13 cellular contexts compared by ENCODE assay signal in the genomic region with DNA sequence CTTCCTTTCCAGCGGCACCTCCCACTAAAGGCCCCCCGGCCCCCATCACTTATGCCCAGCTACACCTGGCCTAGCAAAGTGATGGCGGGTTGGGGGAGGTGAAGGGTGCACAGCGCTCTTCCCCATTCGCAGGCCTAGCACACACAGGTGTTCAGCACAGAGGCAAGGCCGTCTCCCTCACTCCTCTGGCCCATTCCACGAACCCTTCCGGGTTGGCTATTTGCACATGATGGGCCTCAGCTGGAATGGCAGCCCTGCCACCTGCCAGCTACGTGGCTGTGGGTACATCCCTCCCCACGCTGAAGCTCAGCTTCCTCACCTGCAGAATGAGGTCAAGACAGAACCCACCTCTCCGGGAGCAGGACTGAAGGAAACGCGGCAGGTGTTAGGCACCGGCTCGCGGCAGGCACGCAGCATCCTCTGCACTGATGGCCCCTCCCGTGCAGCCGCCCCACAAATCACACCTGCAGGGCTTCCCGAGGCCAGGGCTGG. TPM values are rescaled to one million over a fixed set of nuclear protein-coding genes. Genes with fewer than 3 reads are reported as not detected.
DNase-seq lines count a peak whose midpoint lies in the region; ATAC-seq and TF ChIP-seq lines count a peak whose summit lies in the region.
"Had no signal": no experiment of that assay in that cellular context is flagged by ENCODE, and none has a peak within 500 bp of the region (broad histone marks: within the 10 kb centered on the region; RNA-seq: fewer than 3 reads in every experiment).

No MANE protein-coding gene starts in this region.

- H3K4me3 ChIP-seq in DOHH2 (ENCODE audit: low read length) (peak overlapping the region; percentile 63), mucosa of rectum (ENCODE audit: low read length in 2 of 2) (no peak overlapping the region), ascending aorta (no peak overlapping the region)
- H3K4me3 ChIP-seq: sigmoid colon had no signal

- no peaks in the 10 kb centered on the region for H3K9me2 ChIP-seq in DOHH2 (replicated peaks; ENCODE audit: control insufficient read depth, low read length)
- H3K9me2 ChIP-seq: SK-N-SH had no signal

- peak overlapping the region in 1 of 2 donors; percentile 17 for H3K9ac ChIP-seq in mucosa of rectum (ENCODE audit: low read depth in 1 of 2, low read length in 2 of 2)
- H3K9ac ChIP-seq: SK-N-SH had no signal

- TF ChIP-seq CTCF in DOHH2 (IDR thresholded peaks at IDR 0.05; ENCODE audit: low read depth, low read length, poor library complexity, severe bottlenecking), result no peak
- no peak for TF ChIP-seq CTCF in ascending aorta (IDR thresholded peaks at IDR 0.05)

- H4K20me1 ChIP-seq in DOHH2 (ENCODE audit: control insufficient read depth, insufficient read depth, low read depth, low read length), result peaks cover 26% of the 10 kb centered on the region

- peak; percentile 11 for ATAC-seq in GM21423 (IDR thresholded peaks at IDR 0.05; ENCODE audit: unreplicated experiment)
- no peak for ATAC-seq in HG03025 (IDR thresholded peaks at IDR 0.05; ENCODE audit: low FRiP score, unreplicated experiment)

- H3K4me2 ChIP-seq in DOHH2 (ENCODE audit: low read length), result peak overlapping the region; percentile 88
- H3K4me2 ChIP-seq: SK-N-SH had no signal

- H3K27ac ChIP-seq in DOHH2 (ENCODE audit: low read depth, low read length), result peak overlapping the region; percentile 76
- H3K27ac ChIP-seq in mucosa of rectum (ENCODE audit: low read depth in 2 of 2, low read length in 2 of 2), result peak overlapping the region; percentile 53 to 68
- H3K27ac ChIP-seq in ascending aorta, result no peak overlapping the region

- peaks cover 7% of the 10 kb centered on the region; the same call in 1 of the 2 replicates for H3F3A ChIP-seq in DOHH2 (ENCODE audit: control insufficient read depth, insufficient read depth)

- H3K4me1 ChIP-seq in DOHH2 (ENCODE audit: control insufficient read depth, low read length) (peaks cover 58% of the 10 kb centered on the region), mucosa of rectum (ENCODE audit: control insufficient read depth in 2 of 2, insufficient read depth in 2 of 2, low read length in 2 of 2) (peaks cover 13 to 21% of the 10 kb centered on the region in 2 donors), ascending aorta (peaks cover 8 to 12% of the 10 kb centered on the region in 2 donors)

- no peaks in the 10 kb centered on the region for H3K9me3 ChIP-seq in DOHH2 (ENCODE audit: control insufficient read depth, insufficient read depth, low read length)
- no peaks in the 10 kb centered on the region for H3K9me3 ChIP-seq in mucosa of rectum (ENCODE audit: control insufficient read depth in 2 of 2, low read length in 2 of 2)
- no peaks in the 10 kb centered on the region for H3K9me3 ChIP-seq in ascending aorta
- H3K9me3 ChIP-seq: sigmoid colon, SK-N-SH had no signal

- intact Hi-C loops in ascending aorta (cut with DNase I), result no loop called here

- peaks cover 85% of the 10 kb centered on the region for H3K79me2 ChIP-seq in DOHH2 (ENCODE audit: control insufficient read depth, low read length)

- no peaks in the 10 kb centered on the region for H3K27me3 ChIP-seq in DOHH2 (ENCODE audit: control insufficient read depth, low read length)
- H3K27me3 ChIP-seq in mucosa of rectum (ENCODE audit: control insufficient read depth in 2 of 2, insufficient read depth in 2 of 2, low read length in 2 of 2), result no peaks in the 10 kb centered on the region
- no peaks in the 10 kb centered on the region for H3K27me3 ChIP-seq in ascending aorta
- H3K27me3 ChIP-seq: sigmoid colon had no signal

- DNase-seq in NCI-H146 (lab: John Stamatoyannopoulos, UW) (peak; percentile 43), ascending aorta (ENCODE audit: low spot score in 2 of 2) (no peak), GOT3 (lab: John Stamatoyannopoulos, UW) (no peak), hepatic stellate cell (ENCODE audit: low spot score) (no peak)
- DNase-seq: activated CD8-positive, alpha-beta memory T cell treated with anti-CD3 and anti-CD28 coated beads, Interleukin-2, amount 50 U/mL, for 4 hours; NCI-H1694 treated with DMSO at 0.1 percent for 48 hours; sigmoid colon; SK-N-SH had no signal

- H3K36me3 ChIP-seq in DOHH2 (ENCODE audit: control insufficient read depth, low read length), result peaks cover 49% of the 10 kb centered on the region
- H3K36me3 ChIP-seq in mucosa of rectum (ENCODE audit: control insufficient read depth in 2 of 2, insufficient read depth in 2 of 2, low read length in 2 of 2), result no peaks in the 10 kb centered on the region
- H3K36me3 ChIP-seq in ascending aorta, result peaks cover 0 to 7% of the 10 kb centered on the region in 2 donors

RNA-seq across cellular contexts. Expression of a gene that starts 4.8 kb away (rescaled TPM):
- 60.0 TPM for total RNA-seq in ascending aorta

RNA-seq across cellular contexts. Expression of a gene that starts 48.9 kb away (rescaled TPM):
- not detected for total RNA-seq in ascending aorta
- total RNA-seq: bronchial epithelial cell, sigmoid colon had no signal

Comparison
In these comparisons a context has a peak if more than half of its experiments do, and no peak if none do; other contexts are left out.
1. H3K27ac ChIP-seq: peak in DOHH2 (single experiment) and mucosa of rectum (2 of 2); none in ascending aorta (0 of 2).